ENCODE assay signal across 9 cellular contexts in the genomic region with DNA sequence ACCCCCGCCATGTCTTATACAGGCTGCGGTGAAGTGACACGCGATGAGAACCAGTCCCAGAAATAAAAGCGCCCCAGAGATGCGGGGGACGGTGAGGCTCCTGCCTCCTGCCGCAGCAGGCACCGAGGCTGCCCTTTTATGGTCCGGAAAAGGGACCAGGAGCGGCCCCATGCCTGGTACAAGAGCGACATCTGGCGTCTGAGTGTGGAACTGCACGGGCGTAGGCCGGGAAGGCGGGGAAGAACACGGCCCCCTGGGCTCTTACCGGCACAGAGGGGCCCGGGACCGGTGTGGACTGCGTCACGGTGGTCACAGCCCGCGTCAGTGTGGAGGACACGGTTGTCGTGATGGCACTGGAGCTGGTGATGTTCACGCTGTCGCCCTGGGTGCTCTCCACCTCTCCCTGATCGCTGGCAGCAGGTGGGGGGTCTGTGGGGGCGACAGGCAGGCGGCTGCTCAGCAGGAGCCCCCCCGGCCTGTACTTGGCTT. TPM values are rescaled to one million over a fixed set of nuclear protein-coding genes. Genes with fewer than 3 reads are reported as not detected.
A peak's percentile ranks its signal among the peaks of the same experiment; 100 is the strongest.
DNase-seq lines count a peak whose midpoint lies in the region; ATAC-seq and TF ChIP-seq lines count a peak whose summit lies in the region.
"Had no signal": no experiment of that assay in that cellular context is flagged by ENCODE, and none has a peak within 500 bp of the region (broad histone marks: within the 10 kb centered on the region; RNA-seq: fewer than 3 reads in every experiment).

No MANE protein-coding gene starts in this region.

- peak; percentile 73 for TF ChIP-seq CTCF in epithelial cell of proximal tubule (conservative IDR thresholded peaks at IDR 0.05; ENCODE audit: low read depth, low read length)

- H3K9me3 ChIP-seq in CD4-positive, alpha-beta memory T cell (ENCODE audit: control insufficient read depth in 1 of 2, low read length in 2 of 2): no peaks in the 10 kb centered on the region

- peaks cover 0 to 8% (median 0%) of the 10 kb centered on the region in 8 donors for H3K9me3 Mint-ChIP-seq in CD4-positive, alpha-beta memory T cell
- no peaks in the 10 kb centered on the region for H3K9me3 Mint-ChIP-seq in naive B cell
- H3K9me3 Mint-ChIP-seq in stimulated activated naive B cell treated with anti-CD40 and anti-IgM and Interleukin-4, amounts not matched to agents 10 μg/mL and 1 μg/mL and 100 μg/mL, for 72 hours: no peaks in the 10 kb centered on the region

- no peaks in the 10 kb centered on the region for H3K27me3 ChIP-seq in CD4-positive, alpha-beta memory T cell (ENCODE audit: insufficient read depth, low read length)

- peaks cover 0 to 7% (median 2%) of the 10 kb centered on the region in 4 donors for H3K4me1 Mint-ChIP-seq in CD4-positive, alpha-beta memory T cell
- peaks cover 0 to 4% (median 4%) of the 10 kb centered on the region in 3 donors for H3K4me1 Mint-ChIP-seq in naive B cell
- peaks cover 6 to 10% of the 10 kb centered on the region in 2 donors for H3K4me1 Mint-ChIP-seq in stimulated activated naive B cell treated with anti-CD40 and anti-IgM and Interleukin-4, amounts not matched to agents 10 μg/mL and 1 μg/mL and 100 μg/mL, for 72 hours

- H3K4me3 ChIP-seq in CD4-positive, alpha-beta memory T cell (ENCODE audit: low read length in 2 of 2): no peak overlapping the region
- H3K4me3 ChIP-seq in epithelial cell of proximal tubule (ENCODE audit: low read depth, low read length): no peak overlapping the region
- H3K4me3 ChIP-seq: SK-N-MC had no signal

- H3K36me3 ChIP-seq in CD4-positive, alpha-beta memory T cell (ENCODE audit: insufficient read depth, low read length): peaks cover 48% of the 10 kb centered on the region

- peaks cover 43 to 46% of the 10 kb centered on the region in 2 donors for H3K36me3 Mint-ChIP-seq in CD4-positive, alpha-beta memory T cell
- H3K36me3 Mint-ChIP-seq in naive B cell: no peaks in the 10 kb centered on the region
- H3K36me3 Mint-ChIP-seq in stimulated activated naive B cell treated with anti-CD40 and anti-IgM and Interleukin-4, amounts not matched to agents 10 μg/mL and 1 μg/mL and 100 μg/mL, for 72 hours: peaks cover 24 to 58% of the 10 kb centered on the region in 2 donors

- CTCF ChIA-PET in CD4-positive, alpha-beta memory T cell (lab: Charles Lee; ENCODE audit: partially characterized antibody): interaction anchor here (1.1 to 4.7 kb wide), 4 partner anchors 14 to 190 kb away, joined by 3 to 19 read pairs (median 8); a partner anchor contains a TSS

- H3K4me3 Mint-ChIP-seq in CD4-positive, alpha-beta memory T cell: peak overlapping the region in 1 of 8 donors; percentile 43
- H3K4me3 Mint-ChIP-seq in naive B cell: peak overlapping the region in 2 of 8 donors; percentile 20 to 27
- peak overlapping the region in 1 of 2 donors; percentile 43 for H3K4me3 Mint-ChIP-seq in stimulated activated naive B cell treated with anti-CD40 and anti-IgM and Interleukin-4, amounts not matched to agents 10 μg/mL and 1 μg/mL and 100 μg/mL, for 72 hours

- H3K27ac Mint-ChIP-seq in CD4-positive, alpha-beta memory T cell: peak overlapping the region in 6 of 7 donors; percentile 57 to 84 (median 74)
- H3K27ac Mint-ChIP-seq in naive B cell: peak overlapping the region in 5 of 6 donors; percentile 24 to 85 (median 66)
- H3K27ac Mint-ChIP-seq in stimulated activated naive B cell treated with anti-CD40 and anti-IgM and Interleukin-4, amounts not matched to agents 10 μg/mL and 1 μg/mL and 100 μg/mL, for 72 hours: peak overlapping the region; percentile 21

- no peaks in the 10 kb centered on the region for H3K27me3 Mint-ChIP-seq in CD4-positive, alpha-beta memory T cell
- no peaks in the 10 kb centered on the region for H3K27me3 Mint-ChIP-seq in naive B cell
- no peaks in the 10 kb centered on the region for H3K27me3 Mint-ChIP-seq in stimulated activated naive B cell treated with anti-CD40 and anti-IgM and Interleukin-4, amounts not matched to agents 10 μg/mL and 1 μg/mL and 100 μg/mL, for 72 hours

- intact Hi-C loops in CD4-positive, alpha-beta memory T cell (cut with micrococcal nuclease): loop anchor here (1.0 to 5.0 kb wide), 2 partner anchors 189 to 266 kb away; a partner anchor contains a TSS

- DNase-seq in CD4-positive, alpha-beta memory T cell: peak; percentile 76 to 82 (median 78)
- DNase-seq in NCI-H774 (lab: John Stamatoyannopoulos, UW): peak; percentile 27
- peak; percentile 92 for DNase-seq in activated CD8-positive, alpha-beta memory T cell treated with anti-CD3 and anti-CD28 coated beads, Interleukin-2, amount 50 U/mL, for 48 hours
- no peak for DNase-seq in epithelial cell of proximal tubule (ENCODE audit: low read depth)
- DNase-seq in naive B cell: peak; percentile 68
- DNase-seq in stimulated activated naive B cell treated with anti-CD40 and anti-IgM and Interleukin-4, amounts not matched to agents 10 μg/mL and 1 μg/mL and 100 μg/mL, for 72 hours: peak; percentile 67

- H3K27ac ChIP-seq in CD4-positive, alpha-beta memory T cell (ENCODE audit: low read depth, low read length): peak overlapping the region; percentile 31
- H3K27ac ChIP-seq: SK-N-MC had no signal

- peaks cover 4% of the 10 kb centered on the region for H3K4me1 ChIP-seq in CD4-positive, alpha-beta memory T cell (ENCODE audit: insufficient read depth, low read length)

- peak; percentile 64 for ATAC-seq in GM21723 (IDR thresholded peaks at IDR 0.05; ENCODE audit: unreplicated experiment)
- peak; percentile 67 to 73 for ATAC-seq in naive B cell (ENCODE audit: low read depth in 2 of 2)
- ATAC-seq in stimulated activated naive B cell treated with anti-CD40 and anti-IgM and Interleukin-4, amounts not matched to agents 10 μg/mL and 1 μg/mL and 100 μg/mL, for 72 hours (replicated peaks): peak; percentile 74 to 78
- no peak for ATAC-seq in HG02870 (IDR thresholded peaks at IDR 0.05; ENCODE audit: unreplicated experiment)

- POLR2A ChIA-PET in CD4-positive, alpha-beta memory T cell (lab: Charles Lee; ENCODE audit: partially characterized antibody): interaction anchor here (1.2 to 21.2 kb wide), 2 partner anchors 13 to 26 kb away, joined by 4 to 447 read pairs; a partner anchor contains a TSS

RNA-seq across cellular contexts. Expression of a gene that starts 8.9 kb away (rescaled TPM):
- 10 to 100 TPM; 17.2 to 21.3 TPM for total RNA-seq in CD4-positive, alpha-beta memory T cell
- polyA plus RNA-seq in CD4-positive, alpha-beta memory T cell: under 1 TPM in 1 of 2 donors, not detected in 1; 0.65 TPM
- total RNA-seq in epithelial cell of proximal tubule: 0.92 and 1.5 TPM in 2 replicates
- 1 to 10 TPM in 4 of 6 donors, under 1 TPM in 2; 0.68 to 3.8 (median 1.7) TPM for polyA plus RNA-seq in naive B cell (ENCODE audit: low read depth in 6 of 6)

RNA-seq across cellular contexts. Expression of a gene that starts 18.2 kb away (rescaled TPM):
- total RNA-seq in CD4-positive, alpha-beta memory T cell: 10 to 100 TPM; 52.6 to 53.4 TPM
- 10 to 100 TPM in 1 of 2 donors, 1 to 10 TPM in 1; 1.6 to 14.9 TPM for polyA plus RNA-seq in CD4-positive, alpha-beta memory T cell
- total RNA-seq in epithelial cell of proximal tubule: 59.7 and 61.9 TPM in 2 replicates
- polyA plus RNA-seq in naive B cell (ENCODE audit: low read depth in 6 of 6): 10 to 100 TPM in 1 of 6 donors, 1 to 10 TPM in 4, under 1 TPM in 1; 0.22 to 14.0 (median 5.8) TPM

RNA-seq across cellular contexts. Expression of a gene that starts 18.5 kb away (rescaled TPM):
- total RNA-seq in CD4-positive, alpha-beta memory T cell: 10 to 100 TPM; 88.9 to 94.9 TPM
- 10 to 100 TPM; 57.6 to 96.3 TPM for polyA plus RNA-seq in CD4-positive, alpha-beta memory T cell
- 88.0 and 171 TPM in 2 replicates for total RNA-seq in epithelial cell of proximal tubule
- 10 to 100 TPM; 52.6 to 98.7 (median 61.0) TPM for polyA plus RNA-seq in naive B cell (ENCODE audit: low read depth in 6 of 6)

RNA-seq across cellular contexts. Expression of a gene that starts 19.2 kb away (rescaled TPM):
- total RNA-seq in CD4-positive, alpha-beta memory T cell: 10 to 100 TPM; 12.8 to 14.9 TPM
- 10 to 100 TPM; 10.4 to 23.8 TPM for polyA plus RNA-seq in CD4-positive, alpha-beta memory T cell
- total RNA-seq in epithelial cell of proximal tubule: 2.3 and 4.3 TPM in 2 replicates
- polyA plus RNA-seq in naive B cell (ENCODE audit: low read depth in 6 of 6): 10 to 100 TPM in 2 of 6 donors, 1 to 10 TPM in 4; 5.0 to 13.6 (median 8.1) TPM

RNA-seq across cellular contexts. Expression of a gene that starts 27.3 kb away (rescaled TPM):
- total RNA-seq in CD4-positive, alpha-beta memory T cell: 100 to 1,000 TPM; 327 to 330 TPM
- polyA plus RNA-seq in CD4-positive, alpha-beta memory T cell: 100 to 1,000 TPM in 1 of 2 donors, 10 to 100 TPM in 1; 65.4 to 117 TPM
- total RNA-seq in epithelial cell of proximal tubule: 11.6 and 20.2 TPM in 2 replicates
- polyA plus RNA-seq in naive B cell (ENCODE audit: low read depth in 6 of 6): 100 to 1,000 TPM in 2 of 6 donors, 10 to 100 TPM in 4; 71.5 to 147 (median 83.5) TPM

Comparison
In these comparisons a context has a peak if more than half of its experiments do, and no peak if none do; other contexts are left out.
1. H3K27ac Mint-ChIP-seq: peak in every context shown above with its lines; median percentile 74 in CD4-positive, alpha-beta memory T cell; 66 in naive B cell; 21 in stimulated activated naive B cell treated with anti-CD40 and anti-IgM and Interleukin-4, amounts not matched to agents 10 μg/mL and 1 μg/mL and 100 μg/mL, for 72 hours.